In genomic region chr10:6195891-6196290, GRCh38 we compare ENCODE assay signal across 12 cellular contexts. TPM values are rescaled to one million over a fixed set of nuclear protein-coding genes. Genes with fewer than 3 reads are reported as not detected.
DNase-seq lines count a peak whose midpoint lies in the region; ATAC-seq and TF ChIP-seq lines count a peak whose summit lies in the region.
"Had no signal": no experiment of that assay in that cellular context is flagged by ENCODE, and none has a peak within 500 bp of the region (broad histone marks: within the 10 kb centered on the region; RNA-seq: fewer than 3 reads in every experiment).

No MANE protein-coding gene starts in this region.

- H3K27me3 ChIP-seq in adrenal gland (no peaks in the 10 kb centered on the region), left ventricle myocardium inferior (ENCODE audit: low read depth) (no peaks in the 10 kb centered on the region), stomach smooth muscle (ENCODE audit: control insufficient read depth in 1 of 2, insufficient read depth in 2 of 2, low read length in 2 of 2) (no peaks in the 10 kb centered on the region)

- H3K27ac ChIP-seq in adrenal gland (peak overlapping the region in 4 of 5 donors; percentile 46 to 91 (median 78)), left ventricle myocardium inferior (replicated peaks) (peak overlapping the region; percentile 63), stomach smooth muscle (ENCODE audit: low read length) (peak overlapping the region; percentile 31)

- DNase-seq in M059J (ENCODE audit: low read depth) (peak; percentile 26), adrenal gland (peak in 5 of 7 donors; percentile 61 to 79 (median 65)), left ventricle myocardium inferior (no peak), GDM1 (lab: John Stamatoyannopoulos, UW) (no peak), NCI-H1048 (lab: John Stamatoyannopoulos, UW) (no peak)
- DNase-seq: activated CD8-positive, alpha-beta memory T cell treated with anti-CD3 and anti-CD28 coated beads, Interleukin-2, amount 10 ng/mL, durations not matched to agents 7 days and 5 days; H7; PC-3; stimulated activated CD8-positive, alpha-beta memory T cell treated with anti-CD3 and anti-CD28 coated beads, Interleukin-4, amount 100 ng/mL, for 48 hours; T-helper 9 cell had no signal

- no peak for TF ChIP-seq CTCF in adrenal gland (IDR thresholded peaks at IDR 0.05)
- TF ChIP-seq CTCF in left ventricle myocardium inferior (IDR thresholded peaks at IDR 0.05; ENCODE audit: borderline replicate concordance): no peak

- no peak for ATAC-seq in HG03095 (IDR thresholded peaks at IDR 0.05; ENCODE audit: unreplicated experiment)
- ATAC-seq: activated CD8-positive, alpha-beta memory T cell treated with anti-CD3 and anti-CD28 coated beads, Interleukin-2, amount 10 ng/mL, durations not matched to agents 7 days and 5 days; PC-3 had no signal

- H3K36me3 ChIP-seq in adrenal gland (replicated peaks in 1 of 2) (no peaks in the 10 kb centered on the region), left ventricle myocardium inferior (no peaks in the 10 kb centered on the region), stomach smooth muscle (ENCODE audit: control insufficient read depth in 2 of 2, insufficient read depth in 2 of 2, low read length in 2 of 2) (no peaks in the 10 kb centered on the region)

- H3K4me1 ChIP-seq in adrenal gland (replicated peaks in 1 of 2) (peaks cover 23 to 41% of the 10 kb centered on the region in 2 donors), left ventricle myocardium inferior (peaks cover 64% of the 10 kb centered on the region), stomach smooth muscle (ENCODE audit: control insufficient read depth, insufficient read depth, low read length) (peaks cover 32% of the 10 kb centered on the region)

- H3K9ac ChIP-seq in stomach smooth muscle (ENCODE audit: low read length in 2 of 2): no peak overlapping the region

- H3K4me3 ChIP-seq in adrenal gland (no peak overlapping the region), left ventricle myocardium inferior (no peak overlapping the region), stomach smooth muscle (ENCODE audit: low read length in 2 of 2) (no peak overlapping the region)

- no peaks in the 10 kb centered on the region for H3K9me3 ChIP-seq in adrenal gland (replicated peaks in 1 of 3)
- no peaks in the 10 kb centered on the region for H3K9me3 ChIP-seq in left ventricle myocardium inferior (replicated peaks)
- H3K9me3 ChIP-seq in stomach smooth muscle (ENCODE audit: control insufficient read depth in 2 of 2, low read length in 2 of 2): no peaks in the 10 kb centered on the region

- TF ChIP-seq POLR2A in adrenal gland (IDR thresholded peaks at IDR 0.05): no peak

- WGBS in adrenal gland, 4 donors: 58 to 63% (median 61%) methylated on average over 10 of the region's 10 CpGs

- intact Hi-C loops in adrenal gland (cut with DNase I) (no loop called here), left ventricle myocardium inferior (cut with micrococcal nuclease) (no loop called here)

RNA-seq across cellular contexts. Expression of gene PFKFB3, which starts 6.8 kb away (rescaled TPM):
- 20.3 and 23.4 TPM in 2 replicates for total RNA-seq in M059J (2014; rRNA removed; shearing (Covaris generic))
- total RNA-seq in adrenal gland: 10 to 100 TPM; 14.9 to 72.4 (median 37.0) TPM
- 10 to 100 TPM in 2 of 3 donors, 1 to 10 TPM in 1; 8.4 to 20.8 (median 13.1) TPM for polyA plus RNA-seq in adrenal gland
- total RNA-seq in left ventricle myocardium inferior: 14.1 TPM

Comparison
In these comparisons a context has a peak if more than half of its experiments do, and no peak if none do; other contexts are left out.
1. DNase-seq: peak in M059J (single experiment) and adrenal gland (5 of 7); none in left ventricle myocardium inferior (single experiment), GDM1 (single experiment) and NCI-H1048 (single experiment).
2. Peak in every context shown above with its lines, with median percentiles within 50 percentile points of each other: H3K27ac ChIP-seq.